In genomic region chr18:35513181-35513932, GRCh38 we compare ENCODE assay signal across 10 cellular contexts. TPM values are rescaled to one million over a fixed set of nuclear protein-coding genes. Genes with fewer than 3 reads are reported as not detected.
A peak's percentile ranks its signal among the peaks of the same experiment; 100 is the strongest.
DNase-seq lines count a peak whose midpoint lies in the region; ATAC-seq, FAIRE-seq and TF ChIP-seq lines count a peak whose summit lies in the region.
"Had no signal": no experiment of that assay in that cellular context is flagged by ENCODE, and none has a peak within 500 bp of the region (broad histone marks: within the 10 kb centered on the region; RNA-seq: fewer than 3 reads in every experiment).

No MANE protein-coding gene starts in this region.

- no peak for TF ChIP-seq CTCF in A549 (IDR thresholded peaks at IDR 0.05)

- H3K4me2 ChIP-seq in A549: peak overlapping the region; percentile 54

- CTCF ChIA-PET in A549 (lab: Yijun Ruan, JAX): no interaction called here

- TF ChIP-seq EP300 in A549 (IDR thresholded peaks at IDR 0.05): peak; percentile 23 to 64; a peak in 3 of 5 replicates

- DNase-seq in A549 (ENCODE audit: low read depth in 1 of 2, low spot score in 1 of 2) (peak; percentile 29 to 87), MG63 (peak; percentile 97), fibroblast of gingiva (ENCODE audit: low read depth) (peak; percentile 55), myocyte (ENCODE audit: low read depth) (peak; percentile 85), frontal cortex (ENCODE audit: low spot score in 2 of 2) (no peak), NCI-H1930 (lab: John Stamatoyannopoulos, UW) (no peak)
- DNase-seq: activated naive CD8-positive, alpha-beta T cell treated with anti-CD3 and anti-CD28 coated beads, Interleukin-2, amount 50 U/mL, for 24 hours; NCI-H187 had no signal

- H3K4me3 ChIP-seq in A549 (no peak overlapping the region), MG63 (no peak overlapping the region)

- POLR2A ChIA-PET in A549 (lab: Yijun Ruan, JAX): interaction anchor here (3.2 kb wide), 1 partner anchor 16 kb away, joined by 15 read pairs; the partner anchor contains the start of gene INO80C

- TF ChIP-seq RAD21 in A549 (conservative IDR thresholded peaks at IDR 0.05 in 1 of 2, IDR thresholded peaks at IDR 0.05 in 1 of 2): 0 out of 5 replicates have a peak, but pooled peaks have one; percentile 6 to 26

- H3K4me1 ChIP-seq in A549: peaks cover 44% of the 10 kb centered on the region

- ATAC-seq in A549 (peak; percentile 94 to 96), GM18868 (IDR thresholded peaks at IDR 0.05; ENCODE audit: unreplicated experiment) (no peak), HG02678 (IDR thresholded peaks at IDR 0.05; ENCODE audit: unreplicated experiment) (no peak)
- ATAC-seq: activated naive CD8-positive, alpha-beta T cell treated with anti-CD3 and anti-CD28 coated beads, Interleukin-2, amount 50 U/mL, for 24 hours had no signal

- FAIRE-seq in A549 (lab: Jason Lieb, UNC): no peak
- no peak for FAIRE-seq in frontal cortex (lab: Jason Lieb, UNC)

- H3K27ac ChIP-seq in A549: peak overlapping the region; percentile 84 to 91

- H3K9me3 ChIP-seq in A549 (no peaks in the 10 kb centered on the region), MG63 (no peaks in the 10 kb centered on the region)

- no peak for TF ChIP-seq POLR2A in A549 (IDR thresholded peaks at IDR 0.05; ENCODE audit: low read length)

- no peaks in the 10 kb centered on the region for H3K27me3 ChIP-seq in MG63

- no peaks in the 10 kb centered on the region for H3K36me3 ChIP-seq in MG63

- WGBS in A549 (ENCODE audit: missing lambda C conversion rate): 12% methylated on average over 7 of the region's 7 CpGs

TF ChIP-seq in A549, 52 proteins besides CTCF, POLR2A, EP300 and RAD21 (continues in another document):
- no peak for TF ChIP-seq EHMT2 (IDR thresholded peaks at IDR 0.05; ENCODE audit: low read depth)
- no peak for TF ChIP-seq HDAC2 (IDR thresholded peaks at IDR 0.05)
- TF ChIP-seq SMC3 (IDR thresholded peaks at IDR 0.05): no peak
- TF ChIP-seq CHD2 (IDR thresholded peaks at IDR 0.05; ENCODE audit: low read length, partially characterized antibody): no peak
- TF ChIP-seq HES2 (IDR thresholded peaks at IDR 0.05): no peak
- no peak for TF ChIP-seq FOXS1 (CRISPR knock-in tag; IDR thresholded peaks at IDR 0.05)
- TF ChIP-seq TP53 (CRISPR knock-in tag; IDR thresholded peaks at IDR 0.05): no peak
- no peak for TF ChIP-seq PBX3 (IDR thresholded peaks at IDR 0.05)
- TF ChIP-seq TFCP2L1 (CRISPR knock-in tag; IDR thresholded peaks at IDR 0.05): no peak
- no peak for TF ChIP-seq RNF2 (IDR thresholded peaks at IDR 0.05; ENCODE audit: borderline replicate concordance, low read depth)
- TF ChIP-seq ZC3H11A (IDR thresholded peaks at IDR 0.05): no peak
- TF ChIP-seq GATA3 (IDR thresholded peaks at IDR 0.05; ENCODE audit: borderline replicate concordance): peak; percentile 68; the same call in 1 of the 2 replicates
- TF ChIP-seq BCL3 (IDR thresholded peaks at IDR 0.05): no peak
- no peak for TF ChIP-seq HOXA7 (CRISPR knock-in tag; IDR thresholded peaks at IDR 0.05)
- TF ChIP-seq NR3C1 (IDR thresholded peaks at IDR 0.05): no peak
- no peak for TF ChIP-seq ZFP36 (IDR thresholded peaks at IDR 0.05; ENCODE audit: borderline replicate concordance, partially characterized antibody)
- no peak for TF ChIP-seq RFX5 (IDR thresholded peaks at IDR 0.05)
- no peak for TF ChIP-seq HEYL (CRISPR knock-in tag; IDR thresholded peaks at IDR 0.05)
- peak; percentile 37; the same call in 1 of the 2 replicates for TF ChIP-seq E2F6 (IDR thresholded peaks at IDR 0.05; ENCODE audit: borderline replicate concordance, low read depth)
- TF ChIP-seq JUN (IDR thresholded peaks at IDR 0.05): peak in 1 of 2 experiments; percentile 43; a peak in 1 of 5 replicates
- no peak for TF ChIP-seq CBX8 (IDR thresholded peaks at IDR 0.05)
- peak; percentile 30 for TF ChIP-seq JUNB (IDR thresholded peaks at IDR 0.05)
- no peak for TF ChIP-seq USF2 (IDR thresholded peaks at IDR 0.05)
- peak; percentile 64; the same call in 1 of the 2 replicates for TF ChIP-seq RARB (CRISPR knock-in tag; IDR thresholded peaks at IDR 0.05)
- TF ChIP-seq FOSL2 (IDR thresholded peaks at IDR 0.05): no peak
- peak; percentile 59 for TF ChIP-seq FOSL2 (CRISPR knock-in tag; IDR thresholded peaks at IDR 0.05)
- no peak for TF ChIP-seq SREBF2 (IDR thresholded peaks at IDR 0.05)
- no peak for TF ChIP-seq NFE2L2 (conservative IDR thresholded peaks at IDR 0.05; ENCODE audit: low read length)
- no peak for TF ChIP-seq FOSB (CRISPR knock-in tag; IDR thresholded peaks at IDR 0.05)
- no peak for TF ChIP-seq HMGXB4 (CRISPR knock-in tag; IDR thresholded peaks at IDR 0.05; ENCODE audit: borderline replicate concordance)
- no peak for TF ChIP-seq ZSCAN20 (CRISPR knock-in tag; IDR thresholded peaks at IDR 0.05)
- no peak for TF ChIP-seq POLR2AphosphoS2 (conservative IDR thresholded peaks at IDR 0.05; ENCODE audit: low read length)
- no peak for TF ChIP-seq HOXB13 (CRISPR knock-in tag; IDR thresholded peaks at IDR 0.05; ENCODE audit: low read depth)
- TF ChIP-seq BHLHE40 (IDR thresholded peaks at IDR 0.05; ENCODE audit: low read depth, low read length): no peak
- TF ChIP-seq ZNF302 (CRISPR knock-in tag; IDR thresholded peaks at IDR 0.05): no peak

RNA-seq across cellular contexts. Expression of gene INO80C, which starts 15.6 kb away (rescaled TPM):
- polyA plus RNA-seq in A549 (2011; rRNA removed) (22.1 and 22.4 TPM in 2 replicates), A549 (2017; fragmentation: RNase III; extraction: RNeasy Plus Mini Kit Qiagen cat#74134 plus additional on column Dnase treatment) (30.8 to 34.4 TPM (median 33.3 TPM) in 3 replicates)
- polyA plus RNA-seq in A549 (2012; cell fraction: cytosol; rRNA removed): 24.2 TPM in 2 replicates
- polyA plus RNA-seq in A549 (2012; cell fraction: nucleus; rRNA removed): 18.3 and 31.9 TPM in 2 replicates
- polyA minus RNA-seq in A549 (2011; rRNA and poly(A)+ RNA removed): 13.1 TPM in 2 replicates
- total RNA-seq in MG63 (2014; rRNA removed; shearing (Covaris generic); ENCODE audit: low replicate concordance): 8.5 and 14.1 TPM in 2 replicates
- total RNA-seq in myocyte (8.8 and 9.8 TPM in 2 replicates), frontal cortex (7.3 TPM)
- 21.8 TPM for polyA plus RNA-seq in myocyte (2012)

Comparison
In these comparisons a context has a peak if more than half of its experiments do, and no peak if none do; other contexts are left out.
1. ATAC-seq: peak in A549 (2 of 2); none in GM18868 (single experiment) and HG02678 (single experiment).
2. DNase-seq: peak in A549 (2 of 2), MG63 (single experiment), fibroblast of gingiva (single experiment) and myocyte (single experiment); none in frontal cortex (0 of 2) and NCI-H1930 (0 of 2).